In genomic region chr7:104267701-104268368, GRCh38 we compare ENCODE assay signal across 8 cellular contexts.
DNase-seq lines count a peak whose midpoint lies in the region; ATAC-seq, FAIRE-seq and TF ChIP-seq lines count a peak whose summit lies in the region.

No MANE protein-coding gene starts in this region.

- no peaks in the 10 kb centered on the region for H3K9me3 ChIP-seq in pancreas
- no peaks in the 10 kb centered on the region for H3K9me3 ChIP-seq in gastrocnemius medialis

- peak; percentile 72 for DNase-seq in NCI-H2227 treated with DMSO at 0.1 percent for 48 hours (lab: John Stamatoyannopoulos, UW)
- DNase-seq in choroid plexus epithelial cell (ENCODE audit: low read depth), result peak; percentile 57
- DNase-seq in pancreas, result no peak
- no peak for DNase-seq in gastrocnemius medialis
- no peak for DNase-seq in foreskin melanocyte

- H3K4me3 ChIP-seq in choroid plexus epithelial cell (ENCODE audit: low read depth, low read length), result no peak overlapping the region
- H3K4me3 ChIP-seq in pancreas, result no peak overlapping the region
- no peak overlapping the region for H3K4me3 ChIP-seq in gastrocnemius medialis

- no peak for TF ChIP-seq POLR2A in gastrocnemius medialis (IDR thresholded peaks at IDR 0.05)

- TF ChIP-seq CTCF in GM12872 (IDR thresholded peaks at IDR 0.05; ENCODE audit: insufficient read depth, low read depth, low read length) (peak; percentile 34; the same call in 1 of the 3 replicates), choroid plexus epithelial cell (conservative IDR thresholded peaks at IDR 0.05; ENCODE audit: low read depth, low read length) (peak; percentile 57), pancreas (IDR thresholded peaks at IDR 0.05) (peak in 1 of 4 donors; percentile 28), gastrocnemius medialis (IDR thresholded peaks at IDR 0.05 in 4 of 5, conservative IDR thresholded peaks at IDR 0.05 in 1 of 5) (peak in 1 of 5 experiments; percentile 34)

- WGBS in pancreas, 2 donors, result 41 to 45% methylated on average over 3 of the region's 3 CpGs

- ATAC-seq in pancreas (peak in 1 of 4 donors; percentile 33), gastrocnemius medialis (no peak), GM19395 (IDR thresholded peaks at IDR 0.05; ENCODE audit: unreplicated experiment) (no peak), GM19467 (IDR thresholded peaks at IDR 0.05; ENCODE audit: unreplicated experiment) (no peak)

- H3K27me3 ChIP-seq in pancreas (no peaks in the 10 kb centered on the region), gastrocnemius medialis (no peaks in the 10 kb centered on the region)

- in situ Hi-C loops in gastrocnemius medialis (cut with MboI; ENCODE audit: low sequenced_read_pairs in 4 of 4), result no loop called here

- H3K36me3 ChIP-seq in pancreas, result no peaks in the 10 kb centered on the region
- no peaks in the 10 kb centered on the region for H3K36me3 ChIP-seq in gastrocnemius medialis

- H3K4me1 ChIP-seq in pancreas (no peaks in the 10 kb centered on the region), gastrocnemius medialis (no peaks in the 10 kb centered on the region)

- FAIRE-seq in pancreas (lab: Jason Lieb, UNC), result peak; percentile 81

- H3K27ac ChIP-seq in pancreas (no peak overlapping the region), gastrocnemius medialis (no peak overlapping the region)

- intact Hi-C loops in pancreas (cut with DNase I), result loop anchor here in 1 of 3 donors (10.0 kb wide), 1 partner anchor 577 kb away; no protein-coding TSS in a partner anchor
- intact Hi-C loops in gastrocnemius medialis (cut with DNase I; ENCODE audit: low total_unique reads), result no loop called here

Comparison
In these comparisons a context has a peak if more than half of its experiments do, and no peak if none do; other contexts are left out.
1. DNase-seq: peak in NCI-H2227 treated with DMSO at 0.1 percent for 48 hours (single experiment) and choroid plexus epithelial cell (single experiment); none in pancreas (0 of 6), gastrocnemius medialis (0 of 2) and foreskin melanocyte (single experiment).